21 cellular contexts compared by ENCODE assay signal in the genomic region with DNA sequence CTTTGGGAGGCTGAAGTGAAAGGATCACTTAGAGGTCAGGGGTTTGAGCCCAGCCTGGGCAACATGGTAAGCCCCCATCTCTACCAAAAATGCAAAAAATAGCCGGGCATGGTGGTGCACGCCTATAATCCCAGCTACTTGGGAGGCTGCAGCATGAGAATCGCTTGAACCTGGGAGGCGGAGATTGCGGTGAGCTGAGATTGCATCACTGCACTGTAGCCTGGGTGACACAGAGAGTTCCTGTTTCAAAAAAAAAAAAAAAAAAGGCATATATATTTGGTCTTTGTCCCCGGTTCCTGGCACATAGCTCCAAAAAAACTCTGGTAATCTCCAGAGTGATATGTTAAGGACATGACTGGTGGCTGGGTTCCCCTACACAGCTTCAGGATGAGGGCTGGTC.
"Had no signal": no experiment of that assay in that cellular context is flagged by ENCODE, and none has a peak within 500 bp of the region (broad histone marks: within the 10 kb centered on the region; RNA-seq: fewer than 3 reads in every experiment).

No MANE protein-coding gene starts in this region.

- H2AFZ ChIP-seq: hepatocyte had no signal

- H3K36me3 ChIP-seq: right lobe of liver, tibial artery, upper lobe of left lung, uterus had no signal

- H3K79me2 ChIP-seq: hepatocyte had no signal

- H3K4me3 ChIP-seq: hepatocyte, lung, psoas muscle, right lobe of liver, tibial artery, upper lobe of left lung, uterus had no signal

- H3K27ac ChIP-seq: foreskin keratinocyte, hepatocyte, psoas muscle, right lobe of liver, tibial artery, upper lobe of left lung, uterus had no signal

- ATAC-seq: foreskin keratinocyte; left cardiac atrium; left ventricle myocardium superior; natural killer cell treated with Interleukin-12 subunit alpha and Interleukin-12 subunit beta and Interleukin-15 and Interleukin-18, amount 100 ng/mL, for 72 hours; psoas muscle; right lobe of liver; stimulated activated memory B cell treated with anti-CD40 and anti-IgM and Interleukin-4, amounts not matched to agents 10 μg/mL and 1 μg/mL and 100 μg/mL, for 72 hours had no signal

- H3K27me3 ChIP-seq: foreskin keratinocyte, hepatocyte, right lobe of liver, tibial artery, upper lobe of left lung, uterus had no signal

- H3K4me2 ChIP-seq: hepatocyte had no signal

- H3K9me3 ChIP-seq: psoas muscle, right lobe of liver, tibial artery, upper lobe of left lung, uterus had no signal

- DNase-seq: dermis blood vessel endothelial cell; effector CD4-positive, alpha-beta T cell; endodermal cell; erythroblast; foreskin keratinocyte; head of caudate nucleus; kidney; left cardiac atrium; left ventricle myocardium superior; mesenchymal stem cell; midbrain; psoas muscle; right lobe of liver; stimulated activated CD4-positive, alpha-beta T cell treated with anti-CD3 and anti-CD28 coated beads, Interleukin-4, amount 100 ng/mL, for 1 hour; tibial artery; upper lobe of left lung; uterus had no signal
